ENCODE assay signal across 8 cellular contexts in genomic region chr14:90381011-90381790, GRCh38. TPM values are rescaled to one million over a fixed set of nuclear protein-coding genes. Genes with fewer than 3 reads are reported as not detected.
DNase-seq lines count a peak whose midpoint lies in the region; ATAC-seq and TF ChIP-seq lines count a peak whose summit lies in the region.

No MANE protein-coding gene starts in this region.

- H3K36me3 ChIP-seq in mucosa of rectum (ENCODE audit: control insufficient read depth in 2 of 2, insufficient read depth in 2 of 2, low read length in 2 of 2) (no peaks in the 10 kb centered on the region), aorta (ENCODE audit: control insufficient read depth in 1 of 2, insufficient read depth in 2 of 2, low read length in 1 of 2) (no peaks in the 10 kb centered on the region)

- DNase-seq in stimulated activated naive CD8-positive, alpha-beta T cell treated with anti-CD3 and anti-CD28 coated beads, Interleukin-15, Interleukin-2, amounts not matched to agents 100 U/mL and 50 U/mL, for 24 hours = no peak
- DNase-seq in coronary artery (ENCODE audit: low spot score) = peak; percentile 75
- no peak for DNase-seq in aorta
- DNase-seq in NK-92 treated with Interleukin-12 subunit alpha and Interleukin-12 subunit beta, amount 100 ng/mL, for 24 hours (lab: John Stamatoyannopoulos, UW) = no peak
- DNase-seq in stimulated activated CD4-positive, alpha-beta T cell treated with anti-CD3 and anti-CD28 coated beads, Interleukin-2, amount 100 ng/mL, for 48 hours = no peak
- DNase-seq in activated CD8-positive, alpha-beta memory T cell treated with anti-CD3 and anti-CD28 coated beads, Interleukin-2, amount 50 U/mL, for 4 hours = no peak

- peak overlapping the region; percentile 6 for H3K4me3 Mint-ChIP-seq in stimulated activated naive CD8-positive, alpha-beta T cell treated with anti-CD3 and anti-CD28 coated beads, Interleukin-15, Interleukin-2, amounts not matched to agents 100 ng/mL and 50 ng/mL, for 24 hours

- no peak for TF ChIP-seq CTCF in coronary artery (IDR thresholded peaks at IDR 0.05)

- H3K36me3 Mint-ChIP-seq in stimulated activated naive CD8-positive, alpha-beta T cell treated with anti-CD3 and anti-CD28 coated beads, Interleukin-15, Interleukin-2, amounts not matched to agents 100 ng/mL and 50 ng/mL, for 24 hours (ENCODE audit: low read depth) = no peaks in the 10 kb centered on the region

- H3K27me3 Mint-ChIP-seq in stimulated activated naive CD8-positive, alpha-beta T cell treated with anti-CD3 and anti-CD28 coated beads, Interleukin-15, Interleukin-2, amounts not matched to agents 100 ng/mL and 50 ng/mL, for 24 hours = no peaks in the 10 kb centered on the region

- peak overlapping the region; percentile 93 to 99 for H3K9ac ChIP-seq in mucosa of rectum (ENCODE audit: low read depth in 1 of 2, low read length in 2 of 2)

- no peak for ATAC-seq in stimulated activated naive CD8-positive, alpha-beta T cell treated with anti-CD3 and anti-CD28 coated beads, Interleukin-15, Interleukin-2, amounts not matched to agents 100 U/mL and 50 U/mL, for 24 hours
- ATAC-seq in aorta (ENCODE audit: low FRiP score) = no peak

- H3K27ac Mint-ChIP-seq in stimulated activated naive CD8-positive, alpha-beta T cell treated with anti-CD3 and anti-CD28 coated beads, Interleukin-15, Interleukin-2, amounts not matched to agents 100 ng/mL and 50 ng/mL, for 24 hours = peak overlapping the region; percentile 22

- H3K9me3 Mint-ChIP-seq in stimulated activated naive CD8-positive, alpha-beta T cell treated with anti-CD3 and anti-CD28 coated beads, Interleukin-15, Interleukin-2, amounts not matched to agents 100 ng/mL and 50 ng/mL, for 24 hours = no peaks in the 10 kb centered on the region

- H3K4me3 ChIP-seq in coronary artery (peak overlapping the region; percentile 78), mucosa of rectum (ENCODE audit: low read length in 2 of 2) (peak overlapping the region; percentile 78 to 92), aorta (ENCODE audit: low read length in 2 of 2) (no peak overlapping the region)

- H3K27ac ChIP-seq in coronary artery (peak overlapping the region; percentile 99), mucosa of rectum (ENCODE audit: low read depth in 2 of 2, low read length in 2 of 2) (peak overlapping the region; percentile 99 to 100), aorta (ENCODE audit: low read depth in 1 of 2, low read length in 2 of 2) (peak overlapping the region; percentile 32 to 81)

- intact Hi-C loops in aorta (cut with DNase I) = loop anchor here in 1 of 2 donors (5.0 to 10.0 kb wide), 2 partner anchors 49 to 374 kb away; partner anchors contain the start of gene NRDE2

- no peaks in the 10 kb centered on the region for H3K27me3 ChIP-seq in mucosa of rectum (ENCODE audit: control insufficient read depth in 2 of 2, insufficient read depth in 2 of 2, low read length in 2 of 2)
- H3K27me3 ChIP-seq in aorta (ENCODE audit: control insufficient read depth in 1 of 2, insufficient read depth in 2 of 2, low read length in 1 of 2) = no peaks in the 10 kb centered on the region

- WGBS in aorta, 2 donors = 31 to 33% methylated on average over 8 of the region's 8 CpGs

- H3K4me1 Mint-ChIP-seq in stimulated activated naive CD8-positive, alpha-beta T cell treated with anti-CD3 and anti-CD28 coated beads, Interleukin-15, Interleukin-2, amounts not matched to agents 100 ng/mL and 50 ng/mL, for 24 hours (ENCODE audit: low read depth) = peaks cover 15% of the 10 kb centered on the region

- H3K9me3 ChIP-seq in mucosa of rectum (ENCODE audit: control insufficient read depth in 2 of 2, low read length in 2 of 2) (no peaks in the 10 kb centered on the region), aorta (ENCODE audit: control insufficient read depth, low read length) (no peaks in the 10 kb centered on the region)

- peaks cover 30% of the 10 kb centered on the region in 2 donors for H3K4me1 ChIP-seq in mucosa of rectum (ENCODE audit: control insufficient read depth in 2 of 2, insufficient read depth in 2 of 2, low read length in 2 of 2)
- H3K4me1 ChIP-seq in aorta (ENCODE audit: control insufficient read depth in 1 of 2, insufficient read depth in 2 of 2, low read length in 2 of 2) = peaks cover 0 to 4% of the 10 kb centered on the region in 2 donors

RNA-seq across cellular contexts. Expression of gene CALM1, which starts 15.6 kb away (rescaled TPM):
- total RNA-seq in aorta = 100 to 1,000 TPM; 438 to 595 TPM
- 100 to 1,000 TPM; 279 to 494 TPM for polyA plus RNA-seq in aorta

RNA-seq across cellular contexts. Expression of gene NRDE2, which starts 49.5 kb away (rescaled TPM):
- total RNA-seq in aorta = 10 to 100 TPM; 20.4 to 28.5 TPM
- 10 to 100 TPM in 1 of 2 donors, 1 to 10 TPM in 1; 3.4 to 16.1 TPM for polyA plus RNA-seq in aorta

Comparison
In these comparisons a context has a peak if more than half of its experiments do, and no peak if none do; other contexts are left out.
1. H3K4me3 ChIP-seq: peak in coronary artery (single experiment) and mucosa of rectum (2 of 2); none in aorta (0 of 2).
2. Peak in every context shown above with its lines, with median percentiles within 50 percentile points of each other: H3K27ac ChIP-seq.